ENCODE assay signal across 11 cellular contexts in genomic region chr3:183536238-183536880, GRCh38. TPM values are rescaled to one million over a fixed set of nuclear protein-coding genes. Genes with fewer than 3 reads are reported as not detected.
DNase-seq lines count a peak whose midpoint lies in the region; ATAC-seq and TF ChIP-seq lines count a peak whose summit lies in the region.
"Had no signal": no experiment of that assay in that cellular context is flagged by ENCODE, and none has a peak within 500 bp of the region (broad histone marks: within the 10 kb centered on the region; RNA-seq: fewer than 3 reads in every experiment).

No MANE protein-coding gene starts in this region.

- peaks cover 52 to 78% (median 66%) of the 10 kb centered on the region in 3 donors for H3K4me1 Mint-ChIP-seq in naive B cell

- no peak overlapping the region for H3K4me3 ChIP-seq in foreskin fibroblast (ENCODE audit: low read depth in 1 of 2, low read length in 2 of 2)

- H3K4me3 Mint-ChIP-seq in naive B cell = peak overlapping the region in 4 of 8 donors; percentile 22 to 54 (median 48)
- H3K4me3 Mint-ChIP-seq: activated CD8-positive, alpha-beta memory T cell treated with anti-CD3 and anti-CD28 coated beads, Interleukin-2, amount 10 ng/mL, durations not matched to agents 7 days and 5 days; nephron had no signal

- no peak for TF ChIP-seq CTCF in foreskin fibroblast (IDR thresholded peaks at IDR 0.05; ENCODE audit: low read depth, low read length)

- DNase-seq in naive B cell (no peak), NCI-H748 treated with DMSO at 0.1 percent for 48 hours (lab: John Stamatoyannopoulos, UW) (no peak), NCI-H2029 (lab: John Stamatoyannopoulos, UW) (no peak), foreskin fibroblast (no peak)
- DNase-seq in activated T-cell treated with anti-CD3 and anti-CD28 coated beads, Interleukin-2, amount 50 U/mL, for 1 hour = no peak
- DNase-seq: activated CD8-positive, alpha-beta memory T cell treated with anti-CD3 and anti-CD28 coated beads, Interleukin-2, amount 10 ng/mL, durations not matched to agents 7 days and 5 days; stimulated activated CD4-positive, alpha-beta T cell treated with anti-CD3 and anti-CD28 coated beads, Interleukin-4, amount 100 ng/mL, for 4 hours had no signal

- H3K27me3 Mint-ChIP-seq in naive B cell = no peaks in the 10 kb centered on the region
- H3K27me3 Mint-ChIP-seq: activated CD8-positive, alpha-beta memory T cell treated with anti-CD3 and anti-CD28 coated beads, Interleukin-2, amount 10 ng/mL, durations not matched to agents 7 days and 5 days had no signal

- H3K9me3 Mint-ChIP-seq in naive B cell = peaks cover 0 to 2% (median 0%) of the 10 kb centered on the region in 7 donors
- H3K9me3 Mint-ChIP-seq: nephron had no signal

- H3K27ac Mint-ChIP-seq in naive B cell = peak overlapping the region in 3 of 6 donors; percentile 57 to 76 (median 68)
- H3K27ac Mint-ChIP-seq: activated CD8-positive, alpha-beta memory T cell treated with anti-CD3 and anti-CD28 coated beads, Interleukin-2, amount 10 ng/mL, durations not matched to agents 7 days and 5 days; nephron had no signal

- ATAC-seq in GM18868 (IDR thresholded peaks at IDR 0.05; ENCODE audit: unreplicated experiment) = peak; percentile 56
- ATAC-seq in GM21717 (IDR thresholded peaks at IDR 0.05; ENCODE audit: unreplicated experiment) = peak; percentile 79
- peak; percentile 50 for ATAC-seq in HG03457 (IDR thresholded peaks at IDR 0.05; ENCODE audit: unreplicated experiment)
- peak; percentile 22 to 58 for ATAC-seq in naive B cell (ENCODE audit: low read depth in 2 of 2)
- ATAC-seq: activated CD8-positive, alpha-beta memory T cell treated with anti-CD3 and anti-CD28 coated beads, Interleukin-2, amount 10 ng/mL, durations not matched to agents 7 days and 5 days had no signal

- H3K36me3 Mint-ChIP-seq in naive B cell = peaks cover 0 to 17% of the 10 kb centered on the region in 2 donors

RNA-seq across cellular contexts. Expression of gene KLHL6, which starts 19.1 kb away (rescaled TPM):
- 10 to 100 TPM in 5 of 6 donors, 1 to 10 TPM in 1; 5.0 to 22.1 (median 12.7) TPM for polyA plus RNA-seq in naive B cell (ENCODE audit: low read depth in 6 of 6)
